Comparison of ENCODE assay signal across 9 cellular contexts in the genomic region with DNA sequence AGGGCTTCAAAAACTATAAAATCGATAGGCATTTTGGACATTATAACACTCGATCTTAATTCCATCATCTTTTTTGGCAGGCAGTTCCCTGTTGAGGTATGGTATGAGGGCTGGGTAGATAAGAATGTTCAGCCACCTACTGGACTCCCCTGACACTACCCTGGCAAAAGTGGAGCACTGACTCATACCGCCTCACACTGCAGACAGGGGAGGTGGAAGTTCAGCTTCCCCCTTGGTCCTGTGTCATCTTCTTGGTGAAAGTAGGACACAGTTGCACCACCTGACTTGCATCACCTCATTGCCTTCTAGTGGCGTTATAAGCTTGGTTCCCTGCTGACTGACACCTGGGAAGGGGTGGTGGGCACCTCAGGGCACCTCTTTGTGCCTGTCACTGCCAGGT. TPM values are rescaled to one million over a fixed set of nuclear protein-coding genes. Genes with fewer than 3 reads are reported as not detected.
DNase-seq lines count a peak whose midpoint lies in the region; ATAC-seq and TF ChIP-seq lines count a peak whose summit lies in the region.
"Had no signal": no experiment of that assay in that cellular context is flagged by ENCODE, and none has a peak within 500 bp of the region (broad histone marks: within the 10 kb centered on the region; RNA-seq: fewer than 3 reads in every experiment).

No MANE protein-coding gene starts in this region.

- no peaks in the 10 kb centered on the region for H3K9me3 ChIP-seq in naive thymus-derived CD4-positive, alpha-beta T cell (ENCODE audit: control insufficient read depth in 2 of 3, low read length in 3 of 3)
- H3K9me3 ChIP-seq in vagina: no peaks in the 10 kb centered on the region
- H3K9me3 ChIP-seq: prostate gland had no signal

- TF ChIP-seq POLR2A in vagina (IDR thresholded peaks at IDR 0.05): no peak

- peaks cover 0 to 10% (median 0%) of the 10 kb centered on the region in 7 donors for H3K4me1 Mint-ChIP-seq in naive thymus-derived CD4-positive, alpha-beta T cell

- H3K27ac Mint-ChIP-seq in naive thymus-derived CD4-positive, alpha-beta T cell: no peak overlapping the region

- intact Hi-C loops in naive thymus-derived CD4-positive, alpha-beta T cell (cut with micrococcal nuclease): no loop called here
- intact Hi-C loops in vagina (cut with DNase I): no loop called here
- intact Hi-C loops in dorsolateral prefrontal cortex (cut with DNase I): no loop called here

- H3K36me3 Mint-ChIP-seq in naive thymus-derived CD4-positive, alpha-beta T cell: peaks cover 7 to 40% (median 13%) of the 10 kb centered on the region in 5 donors

- POLR2A ChIA-PET in naive thymus-derived CD4-positive, alpha-beta T cell (lab: Charles Lee): no interaction called here

- H3K27ac ChIP-seq in naive thymus-derived CD4-positive, alpha-beta T cell (ENCODE audit: low read depth, low read length): no peak overlapping the region
- no peak overlapping the region for H3K27ac ChIP-seq in vagina
- H3K27ac ChIP-seq in dorsolateral prefrontal cortex: no peak overlapping the region
- H3K27ac ChIP-seq: prostate gland had no signal

- peak; percentile 47 for ATAC-seq in naive thymus-derived CD4-positive, alpha-beta T cell

- H3K9me3 Mint-ChIP-seq in naive thymus-derived CD4-positive, alpha-beta T cell: no peaks in the 10 kb centered on the region

- no peaks in the 10 kb centered on the region for H3K27me3 Mint-ChIP-seq in naive thymus-derived CD4-positive, alpha-beta T cell

- TF ChIP-seq CTCF in GM12873 (IDR thresholded peaks at IDR 0.05; ENCODE audit: insufficient read depth, low read depth, low read length, missing control alignments): peak; percentile 20
- TF ChIP-seq CTCF in choroid plexus epithelial cell (conservative IDR thresholded peaks at IDR 0.05; ENCODE audit: low read depth, low read length): peak; percentile 45
- TF ChIP-seq CTCF in vagina (IDR thresholded peaks at IDR 0.05): no peak
- TF ChIP-seq CTCF in dorsolateral prefrontal cortex (IDR thresholded peaks at IDR 0.05 in 54 of 56, conservative IDR thresholded peaks at IDR 0.05 in 2 of 56; ENCODE audit: low read depth in 1 of 56, partially characterized antibody in 56 of 56): no peak

- H3K27me3 ChIP-seq in naive thymus-derived CD4-positive, alpha-beta T cell (ENCODE audit: control insufficient read depth in 2 of 2, insufficient read depth in 2 of 2, low read length in 2 of 2): no peaks in the 10 kb centered on the region
- no peaks in the 10 kb centered on the region for H3K27me3 ChIP-seq in vagina
- H3K27me3 ChIP-seq in dorsolateral prefrontal cortex: no peaks in the 10 kb centered on the region

- H3K4me3 ChIP-seq in choroid plexus epithelial cell (ENCODE audit: low read depth, low read length) (no peak overlapping the region), vagina (no peak overlapping the region), dorsolateral prefrontal cortex (no peak overlapping the region)
- no peak overlapping the region for H3K4me3 ChIP-seq in naive thymus-derived CD4-positive, alpha-beta T cell (ENCODE audit: low read length)
- H3K4me3 ChIP-seq: prostate gland had no signal

- DNase-seq in MV-4-11 (lab: John Stamatoyannopoulos, UW) (peak; percentile 54), choroid plexus epithelial cell (ENCODE audit: low read depth) (peak; percentile 54), medulla oblongata (ENCODE audit: extremely low spot score) (no peak), hippocampal formation (lab: John Stamatoyannopoulos, UW) (no peak), vagina (ENCODE audit: extremely low spot score in 2 of 2) (no peak), dorsolateral prefrontal cortex (no peak)
- no peak for DNase-seq in naive thymus-derived CD4-positive, alpha-beta T cell

- CTCF ChIA-PET in naive thymus-derived CD4-positive, alpha-beta T cell (lab: Charles Lee): no interaction called here

- H3K4me1 ChIP-seq in naive thymus-derived CD4-positive, alpha-beta T cell (ENCODE audit: control insufficient read depth in 2 of 2, insufficient read depth in 2 of 2, low read length in 2 of 2): no peaks in the 10 kb centered on the region
- no peaks in the 10 kb centered on the region for H3K4me1 ChIP-seq in vagina
- H3K4me1 ChIP-seq: prostate gland had no signal

- H3K36me3 ChIP-seq in naive thymus-derived CD4-positive, alpha-beta T cell (ENCODE audit: control insufficient read depth in 2 of 3, insufficient read depth in 3 of 3, low read length in 3 of 3): peaks cover 0 to 40% (median 5%) of the 10 kb centered on the region in 3 experiments
- peaks cover 0 to 21% of the 10 kb centered on the region in 2 donors for H3K36me3 ChIP-seq in vagina
- H3K36me3 ChIP-seq: prostate gland had no signal

- no peak overlapping the region for H3K4me3 Mint-ChIP-seq in naive thymus-derived CD4-positive, alpha-beta T cell

RNA-seq across cellular contexts. Expression of gene PAAF1, which starts 30.4 kb away (rescaled TPM):
- total RNA-seq in naive thymus-derived CD4-positive, alpha-beta T cell: 10 to 100 TPM; 12.4 to 22.7 (median 20.3) TPM
- polyA plus RNA-seq in naive thymus-derived CD4-positive, alpha-beta T cell: 10 to 100 TPM; 19.4 to 26.2 TPM
- total RNA-seq in vagina (4.2 TPM), dorsolateral prefrontal cortex (10 to 100 TPM; 27.3 to 94.7 (median 55.4) TPM)

RNA-seq across cellular contexts. Expression of gene COA4, which starts 30.5 kb away (rescaled TPM):
- total RNA-seq in naive thymus-derived CD4-positive, alpha-beta T cell: 10 to 100 TPM; 29.1 to 75.0 (median 58.2) TPM
- polyA plus RNA-seq in naive thymus-derived CD4-positive, alpha-beta T cell: 10 to 100 TPM; 56.2 to 64.8 TPM
- total RNA-seq in vagina: 53.3 TPM
- total RNA-seq in dorsolateral prefrontal cortex: 10 to 100 TPM; 20.8 to 58.4 (median 35.4) TPM

RNA-seq across cellular contexts. Expression of gene DNAJB13, which starts 43.6 kb away (rescaled TPM):
- total RNA-seq in naive thymus-derived CD4-positive, alpha-beta T cell: under 1 TPM in 4 of 5 experiments, not detected in 1; 0.19 to 0.73 (median 0.44) TPM
- under 1 TPM; 0.32 to 0.45 TPM for polyA plus RNA-seq in naive thymus-derived CD4-positive, alpha-beta T cell
- total RNA-seq in vagina (not detected), dorsolateral prefrontal cortex (1 to 10 TPM in 31 of 120 experiments, under 1 TPM in 66, not detected in 23; 0.24 to 3.0 (median 0.72) TPM)

Comparison
In these comparisons a context has a peak if more than half of its experiments do, and no peak if none do; other contexts are left out.
1. CTCF ChIP-seq: peak in GM12873 (single experiment) and choroid plexus epithelial cell (single experiment); none in vagina (0 of 3) and dorsolateral prefrontal cortex (0 of 56).
2. DNase-seq: peak in MV-4-11 (single experiment) and choroid plexus epithelial cell (single experiment); none in naive thymus-derived CD4-positive, alpha-beta T cell (0 of 9), medulla oblongata (single experiment), hippocampal formation (0 of 2), vagina (0 of 2) and dorsolateral prefrontal cortex (0 of 10).